18 cellular contexts compared by ENCODE assay signal in the genomic region with DNA sequence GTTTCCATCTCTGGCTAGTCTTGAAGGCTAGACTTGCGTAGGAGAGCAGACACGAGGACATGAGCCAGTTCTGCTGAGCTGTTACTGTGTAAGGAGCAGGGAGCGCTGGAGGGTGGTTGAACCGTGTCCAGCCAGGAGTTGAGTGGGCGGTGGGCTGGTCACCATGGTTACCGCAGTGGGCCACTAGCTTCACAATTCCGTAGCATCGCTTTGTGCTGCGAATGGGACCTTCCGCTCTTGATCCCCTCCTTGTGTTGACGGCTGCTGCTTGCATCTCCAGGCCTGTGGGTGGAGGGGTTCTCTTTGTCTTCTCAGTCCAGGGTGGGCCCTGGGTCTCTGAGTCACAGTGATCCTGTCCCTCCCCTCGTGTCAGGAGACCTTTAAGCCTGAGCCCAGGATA. TPM values are rescaled to one million over a fixed set of nuclear protein-coding genes. Genes with fewer than 3 reads are reported as not detected.
DNase-seq lines count a peak whose midpoint lies in the region; ATAC-seq, FAIRE-seq and TF ChIP-seq lines count a peak whose summit lies in the region.
"Had no signal": no experiment of that assay in that cellular context is flagged by ENCODE, and none has a peak within 500 bp of the region (broad histone marks: within the 10 kb centered on the region; RNA-seq: fewer than 3 reads in every experiment).

No MANE protein-coding gene starts in this region.

- H3K4ac ChIP-seq in mesendoderm (ENCODE audit: low read depth, low read length), result no peak overlapping the region

- DNase-seq in heart left ventricle (peak in 3 of 5 donors; percentile 19 to 55 (median 36)), right atrium auricular region (ENCODE audit: low spot score) (no peak), cardiac fibroblast (ENCODE audit: low read depth in 2 of 2) (peak; percentile 6 to 73), mesendoderm (peak; percentile 64), urothelium cell line (ENCODE audit: low spot score) (no peak), H4 (ENCODE audit: low spot score) (no peak)
- no peak for DNase-seq in activated T-helper 1 cell treated with anti-CD3 and anti-CD28 coated beads, Interleukin-12 subunit alpha, Interleukin-12 subunit beta, Interleukin-2, Interleukin-4 antibody, amounts not matched to agents 30 ng/mL and 10 ng/mL and 1 ng/mL, durations not matched to agents 14 hours and 24 hours and 36 hours (ENCODE audit: low spot score)
- DNase-seq: activated B cell treated with CpG ODN at 0.5 μM for 24 hours; amniotic stem cell; DMS79 treated with DMSO at 0.1 percent for 48 hours; effector CD8-positive, alpha-beta T cell; MV-4-11; NCI-H2171 treated with DMSO at 0.1 percent for 48 hours; small intestine had no signal

- no peaks in the 10 kb centered on the region for H3K9me3 Mint-ChIP-seq in activated T-helper 1 cell treated with anti-CD3 and anti-CD28 coated beads, Interleukin-12 subunit alpha, Interleukin-12 subunit beta, Interleukin-2, Interleukin-4 antibody, amounts not matched to agents 30 ng/mL and 10 ng/mL and 1 ng/mL, durations not matched to agents 14 hours and 24 hours and 36 hours
- H3K9me3 Mint-ChIP-seq: activated B cell treated with CpG ODN at 0.5 μM for 24 hours had no signal

- no peak overlapping the region for H3K4me3 Mint-ChIP-seq in activated T-helper 1 cell treated with anti-CD3 and anti-CD28 coated beads, Interleukin-12 subunit alpha, Interleukin-12 subunit beta, Interleukin-2, Interleukin-4 antibody, amounts not matched to agents 30 ng/mL and 10 ng/mL and 1 ng/mL, durations not matched to agents 14 hours and 24 hours and 36 hours
- H3K4me3 Mint-ChIP-seq: activated B cell treated with CpG ODN at 0.5 μM for 24 hours had no signal

- TF ChIP-seq POLR2A in heart left ventricle (IDR thresholded peaks at IDR 0.05), result no peak

- no peak overlapping the region for H3K4me3 ChIP-seq in heart left ventricle
- H3K4me3 ChIP-seq in right atrium auricular region, result no peak overlapping the region
- no peak overlapping the region for H3K4me3 ChIP-seq in cardiac fibroblast (replicated peaks in 1 of 2; ENCODE audit: low read depth in 2 of 2, low read length in 2 of 2)
- H3K4me3 ChIP-seq in mesendoderm (ENCODE audit: low read length), result no peak overlapping the region

- H3K9ac ChIP-seq in mesendoderm (ENCODE audit: low read length), result no peak overlapping the region

- H3K79me2 ChIP-seq in mesendoderm (ENCODE audit: control insufficient read depth, insufficient read depth, low read length), result no peaks in the 10 kb centered on the region

- H3K36me3 ChIP-seq in heart left ventricle (no peaks in the 10 kb centered on the region), right atrium auricular region (no peaks in the 10 kb centered on the region), mesendoderm (ENCODE audit: control insufficient read depth, insufficient read depth, low read length) (no peaks in the 10 kb centered on the region)

- FAIRE-seq in urothelium cell line (lab: Jason Lieb, UNC), result peak; percentile 90
- FAIRE-seq: frontal cortex, small intestine had no signal

- intact Hi-C loops in heart left ventricle (cut with DNase I), result no loop called here
- intact Hi-C loops in activated T-helper 1 cell treated with anti-CD3 and anti-CD28 coated beads, Interleukin-12 subunit alpha, Interleukin-12 subunit beta, Interleukin-2, Interleukin-4 antibody, amounts not matched to agents 30 ng/mL and 10 ng/mL and 1 ng/mL, durations not matched to agents 14 hours and 24 hours and 36 hours (cut with micrococcal nuclease), result no loop called here

- H3K27me3 ChIP-seq in heart left ventricle (no peaks in the 10 kb centered on the region), right atrium auricular region (no peaks in the 10 kb centered on the region), mesendoderm (ENCODE audit: insufficient read depth, low read length, poor library complexity) (no peaks in the 10 kb centered on the region)

- no peak overlapping the region for H2BK5ac ChIP-seq in mesendoderm (ENCODE audit: low read length)

- peaks cover 0 to 6% (median 0%) of the 10 kb centered on the region in 12 donors for H3K4me1 ChIP-seq in heart left ventricle
- H3K4me1 ChIP-seq in right atrium auricular region, result no peaks in the 10 kb centered on the region
- H3K4me1 ChIP-seq in mesendoderm (ENCODE audit: control insufficient read depth, low read depth, low read length), result no peaks in the 10 kb centered on the region

- H3K9me3 ChIP-seq in heart left ventricle (no peaks in the 10 kb centered on the region), right atrium auricular region (no peaks in the 10 kb centered on the region)

- H2BK15ac ChIP-seq in mesendoderm (replicated peaks; ENCODE audit: low read depth), result no peak overlapping the region

- H3K27me3 Mint-ChIP-seq in activated T-helper 1 cell treated with anti-CD3 and anti-CD28 coated beads, Interleukin-12 subunit alpha, Interleukin-12 subunit beta, Interleukin-2, Interleukin-4 antibody, amounts not matched to agents 30 ng/mL and 10 ng/mL and 1 ng/mL, durations not matched to agents 14 hours and 24 hours and 36 hours (ENCODE audit: insufficient read depth), result no peaks in the 10 kb centered on the region
- H3K27me3 Mint-ChIP-seq: activated B cell treated with CpG ODN at 0.5 μM for 24 hours had no signal

- H4K8ac ChIP-seq in mesendoderm (ENCODE audit: low read depth, low read length), result no peak overlapping the region

- H2AK5ac ChIP-seq in mesendoderm (ENCODE audit: low read length), result no peak overlapping the region

- WGBS in heart left ventricle, 4 donors, result 61 to 73% (median 68%) methylated on average over 12 of the region's 12 CpGs
- no CpG with 5 or more reads among the region's 12 CpGs for WGBS in mesendoderm (ENCODE audit: extremely low coverage, insufficient coverage, low lambda C conversion rate)

- no peak for TF ChIP-seq CTCF in heart left ventricle (IDR thresholded peaks at IDR 0.05)
- no peak for TF ChIP-seq CTCF in right atrium auricular region (IDR thresholded peaks at IDR 0.05)
- no peak for TF ChIP-seq CTCF in cardiac fibroblast (IDR thresholded peaks at IDR 0.05; ENCODE audit: low read depth, low read length)

- no peaks in the 10 kb centered on the region for H3K79me1 ChIP-seq in mesendoderm (ENCODE audit: low read length)

- H2BK120ac ChIP-seq in mesendoderm (ENCODE audit: low read depth, low read length), result no peak overlapping the region

- no peak overlapping the region for H3K27ac ChIP-seq in heart left ventricle
- no peak overlapping the region for H3K27ac ChIP-seq in right atrium auricular region
- no peak overlapping the region for H3K27ac ChIP-seq in mesendoderm (ENCODE audit: low read depth, low read length)

- H4K5ac ChIP-seq in mesendoderm (ENCODE audit: low read length), result no peak overlapping the region

- peaks cover 11% of the 10 kb centered on the region for H3K4me1 Mint-ChIP-seq in activated T-helper 1 cell treated with anti-CD3 and anti-CD28 coated beads, Interleukin-12 subunit alpha, Interleukin-12 subunit beta, Interleukin-2, Interleukin-4 antibody, amounts not matched to agents 30 ng/mL and 10 ng/mL and 1 ng/mL, durations not matched to agents 14 hours and 24 hours and 36 hours (ENCODE audit: low read depth)
- H3K4me1 Mint-ChIP-seq: activated B cell treated with CpG ODN at 0.5 μM for 24 hours had no signal

- no peak overlapping the region for H3K18ac ChIP-seq in mesendoderm (ENCODE audit: low read length)

- no peak overlapping the region for H3K4me2 ChIP-seq in mesendoderm (ENCODE audit: low read length)

- ATAC-seq in heart left ventricle, result peak in 3 of 4 donors; percentile 42 to 87 (median 54)
- no peak for ATAC-seq in HG02588 (IDR thresholded peaks at IDR 0.05; ENCODE audit: unreplicated experiment)

- no peaks in the 10 kb centered on the region for H3K36me3 Mint-ChIP-seq in activated T-helper 1 cell treated with anti-CD3 and anti-CD28 coated beads, Interleukin-12 subunit alpha, Interleukin-12 subunit beta, Interleukin-2, Interleukin-4 antibody, amounts not matched to agents 30 ng/mL and 10 ng/mL and 1 ng/mL, durations not matched to agents 14 hours and 24 hours and 36 hours (ENCODE audit: low read depth)

- H3K56ac ChIP-seq in mesendoderm (ENCODE audit: low read length), result no peak overlapping the region

- no peak overlapping the region for H3K23ac ChIP-seq in mesendoderm (ENCODE audit: low read length)

- no peak overlapping the region for H3K27ac Mint-ChIP-seq in activated T-helper 1 cell treated with anti-CD3 and anti-CD28 coated beads, Interleukin-12 subunit alpha, Interleukin-12 subunit beta, Interleukin-2, Interleukin-4 antibody, amounts not matched to agents 30 ng/mL and 10 ng/mL and 1 ng/mL, durations not matched to agents 14 hours and 24 hours and 36 hours
- H3K27ac Mint-ChIP-seq: activated B cell treated with CpG ODN at 0.5 μM for 24 hours had no signal

RNA-seq across cellular contexts. Expression of a gene that starts 49.4 kb away (rescaled TPM):
- not detected for total RNA-seq in heart left ventricle
- not detected for polyA plus RNA-seq in heart left ventricle
- total RNA-seq in right atrium auricular region, result not detected
- 0.08 TPM for polyA plus RNA-seq in mesendoderm (2013, experiment 1 of 2)
- not detected for polyA plus RNA-seq in mesendoderm (2013, experiment 2 of 2)
- total RNA-seq in H4 (2014; rRNA removed; shearing (Covaris generic)), result not detected in 2 replicates
- not detected in 2 replicates for total RNA-seq in activated T-helper 1 cell treated with anti-CD3 and anti-CD28 coated beads, Interleukin-12 subunit alpha, Interleukin-12 subunit beta, Interleukin-2, Interleukin-4 antibody, amounts not matched to agents 30 ng/mL and 10 ng/mL and 1 ng/mL, durations not matched to agents 14 hours and 24 hours and 36 hours
- total RNA-seq: activated B cell treated with CpG ODN at 0.5 μM for 24 hours, frontal cortex had no signal
- polyA plus RNA-seq: AG04450, neural cell had no signal

RNA-seq across cellular contexts. Expression of a gene that starts 49.7 kb away (rescaled TPM):
- total RNA-seq in heart left ventricle, result 10 to 100 TPM; 22.6 to 34.8 (median 26.6) TPM
- polyA plus RNA-seq in heart left ventricle, result 10 to 100 TPM; 20.5 TPM
- total RNA-seq in right atrium auricular region, result 10 to 100 TPM; 40.1 to 50.9 TPM
- polyA plus RNA-seq in mesendoderm (2013, experiment 1 of 2), result 22.3 TPM
- 22.6 TPM for polyA plus RNA-seq in mesendoderm (2013, experiment 2 of 2)
- total RNA-seq in H4 (2014; rRNA removed; shearing (Covaris generic)), result 60.5 and 65.4 TPM in 2 replicates
- total RNA-seq in activated T-helper 1 cell treated with anti-CD3 and anti-CD28 coated beads, Interleukin-12 subunit alpha, Interleukin-12 subunit beta, Interleukin-2, Interleukin-4 antibody, amounts not matched to agents 30 ng/mL and 10 ng/mL and 1 ng/mL, durations not matched to agents 14 hours and 24 hours and 36 hours, result 39.2 and 40.2 TPM in 2 replicates

Comparison
In these comparisons a context has a peak if more than half of its experiments do, and no peak if none do; other contexts are left out.
1. DNase-seq: peak in heart left ventricle (3 of 5), cardiac fibroblast (2 of 2) and mesendoderm (single experiment); none in right atrium auricular region (single experiment), urothelium cell line (single experiment), H4 (single experiment) and activated T-helper 1 cell treated with anti-CD3 and anti-CD28 coated beads, Interleukin-12 subunit alpha, Interleukin-12 subunit beta, Interleukin-2, Interleukin-4 antibody, amounts not matched to agents 30 ng/mL and 10 ng/mL and 1 ng/mL, durations not matched to agents 14 hours and 24 hours and 36 hours (single experiment).